ENCODE assay signal across 11 cellular contexts in the genomic region with DNA sequence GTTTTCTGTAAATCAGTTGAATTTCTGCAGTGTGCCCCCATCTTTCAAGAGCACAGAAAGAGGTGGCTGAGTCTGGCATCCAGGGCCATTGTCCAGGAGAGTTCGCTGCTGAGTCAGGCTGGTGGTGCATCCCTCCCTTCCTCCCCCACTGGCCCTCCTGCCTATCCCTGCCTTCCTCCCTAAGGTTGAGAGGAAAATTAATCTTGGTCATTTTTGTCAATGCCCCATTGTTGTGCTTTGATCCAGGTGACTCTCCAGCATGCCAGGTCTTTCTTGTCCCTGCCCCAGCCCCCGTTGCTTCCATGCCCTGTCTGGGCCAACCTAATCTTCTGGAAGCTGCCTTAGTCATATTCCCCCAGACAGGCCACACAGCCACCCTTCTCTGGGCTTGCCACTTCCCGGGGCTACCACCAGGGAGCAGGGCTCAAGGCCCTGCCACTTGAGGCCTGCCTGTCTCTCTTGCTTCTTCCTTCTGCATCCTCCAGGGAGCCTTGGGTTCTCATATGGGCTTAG. TPM values are rescaled to one million over a fixed set of nuclear protein-coding genes. Genes with fewer than 3 reads are reported as not detected.
DNase-seq lines count a peak whose midpoint lies in the region; ATAC-seq, FAIRE-seq and TF ChIP-seq lines count a peak whose summit lies in the region.
"Had no signal": no experiment of that assay in that cellular context is flagged by ENCODE, and none has a peak within 500 bp of the region (broad histone marks: within the 10 kb centered on the region; RNA-seq: fewer than 3 reads in every experiment).

No MANE protein-coding gene starts in this region.

- no peak; the same call in 1 of the 2 replicates for TF ChIP-seq CTCF in C4-2B (conservative IDR thresholded peaks at IDR 0.05)
- TF ChIP-seq CTCF in HCT116 (IDR thresholded peaks at IDR 0.05 in 2 of 3, conservative IDR thresholded peaks at IDR 0.05 in 1 of 3; ENCODE audit: borderline replicate concordance in 1 of 3, insufficient read depth in 1 of 3, low read depth in 2 of 3, low read length in 2 of 3) = peak; percentile 40 to 83 (median 81); a peak in 5 of 6 replicates
- peak; percentile 16 for TF ChIP-seq CTCF in kidney epithelial cell (IDR thresholded peaks at IDR 0.05; ENCODE audit: insufficient read depth, low read length, poor library complexity, severe bottlenecking)

- H3K27me3 ChIP-seq in HCT116 (ENCODE audit: insufficient read depth, low read length) (no peaks in the 10 kb centered on the region), kidney epithelial cell (ENCODE audit: control insufficient read depth, insufficient read depth, low read length) (peaks cover 2% of the 10 kb centered on the region)
- H3K27me3 ChIP-seq: sigmoid colon had no signal

- peak overlapping the region; percentile 57 for H3K9ac ChIP-seq in HCT116 (ENCODE audit: low read length)

- CTCF ChIA-PET in HCT116 (lab: Charles Lee) = interaction anchor here (0.7 to 21.6 kb wide), 6 partner anchors 14 to 270 kb away, joined by 3 to 203 read pairs (median 6); no protein-coding TSS in a partner anchor
- CTCF ChIA-PET in activated CD4-positive, alpha-beta memory T cell treated with anti-CD3 and anti-CD28 coated beads for 36 hours (lab: Charles Lee) = interaction anchor here (1.4 to 2.7 kb wide), 5 partner anchors 10 to 270 kb away, joined by 3 to 18 read pairs (median 4); no protein-coding TSS in a partner anchor

- no peak for TF ChIP-seq POLR2A in HCT116 (IDR thresholded peaks at IDR 0.05; ENCODE audit: borderline replicate concordance, extremely low read depth, insufficient read depth, insufficient read length)

- peak overlapping the region; percentile 71 for H3K4me2 ChIP-seq in HCT116 (ENCODE audit: low read length)

- POLR2A ChIA-PET in HCT116 (lab: Charles Lee) = interaction anchor here (1.4 kb wide), 1 partner anchor 138 kb away, joined by 3 read pairs; a partner anchor contains a TSS
- POLR2A ChIA-PET in activated CD4-positive, alpha-beta memory T cell treated with anti-CD3 and anti-CD28 coated beads for 36 hours (lab: Charles Lee) = no interaction called here

- ATAC-seq in HCT116 (peak; percentile 85), GM18511 (IDR thresholded peaks at IDR 0.05; ENCODE audit: unreplicated experiment) (no peak)

- FAIRE-seq in RCC 7860 (lab: Jason Lieb, UNC) = no peak

- peaks cover 6% of the 10 kb centered on the region for H3K4me1 Mint-ChIP-seq in activated CD4-positive, alpha-beta memory T cell treated with anti-CD3 and anti-CD28 coated beads for 36 hours (ENCODE audit: low read depth)

- peak overlapping the region in 1 of 2 experiments; percentile 34; a peak in 2 of 4 replicates for H3K4me3 ChIP-seq in HCT116 (replicated peaks in 1 of 2; ENCODE audit: low read depth in 1 of 2, low read length in 2 of 2)
- H3K4me3 ChIP-seq in kidney epithelial cell (ENCODE audit: low read depth, low read length) = no peak overlapping the region
- H3K4me3 ChIP-seq: sigmoid colon had no signal

- H3K79me2 ChIP-seq in HCT116 (ENCODE audit: insufficient read depth, low read length) = no peaks in the 10 kb centered on the region

- peaks cover 23 to 40% of the 10 kb centered on the region in 2 experiments for H3K4me1 ChIP-seq in HCT116 (ENCODE audit: control insufficient read depth in 1 of 2, insufficient read depth in 2 of 2, low read length in 2 of 2)
- H3K4me1 ChIP-seq: sigmoid colon had no signal

- H3K4me3 Mint-ChIP-seq in activated CD4-positive, alpha-beta memory T cell treated with anti-CD3 and anti-CD28 coated beads for 36 hours = no peak overlapping the region

- H3K27me3 Mint-ChIP-seq in activated CD4-positive, alpha-beta memory T cell treated with anti-CD3 and anti-CD28 coated beads for 36 hours = no peaks in the 10 kb centered on the region

- no TSS peak for BruUV-seq in HCT116 (replicated peaks; lab: Mats Ljungman, UMichigan)

- H3K27ac ChIP-seq in C4-2B (peak overlapping the region; percentile 9; the same call in 1 of the 2 replicates), HCT116 (ENCODE audit: low read depth, low read length) (peak overlapping the region; percentile 72)
- H3K27ac ChIP-seq: sigmoid colon had no signal

- H3K36me3 Mint-ChIP-seq in activated CD4-positive, alpha-beta memory T cell treated with anti-CD3 and anti-CD28 coated beads for 36 hours = no peaks in the 10 kb centered on the region

- no peaks in the 10 kb centered on the region for H3K36me3 ChIP-seq in HCT116 (ENCODE audit: control insufficient read depth in 1 of 2, insufficient read depth in 2 of 2, low read length in 2 of 2)
- no peaks in the 10 kb centered on the region for H3K36me3 ChIP-seq in kidney epithelial cell (ENCODE audit: control insufficient read depth, insufficient read depth, low read length)
- H3K36me3 ChIP-seq: sigmoid colon had no signal

- DNase-seq in HCT116 (ENCODE audit: low read depth, low spot score) (peak; percentile 85), kidney epithelial cell (ENCODE audit: low read depth) (no peak), RCC 7860 (ENCODE audit: low spot score) (no peak), middle frontal gyrus (ENCODE audit: extremely low spot score, low spot score) (no peak), NCI-H226 (no peak)
- DNase-seq in activated CD4-positive, alpha-beta memory T cell treated with anti-CD3 and anti-CD28 coated beads for 36 hours = peak; percentile 21
- DNase-seq: NCI-H1930, sigmoid colon had no signal

- H3K27ac Mint-ChIP-seq in activated CD4-positive, alpha-beta memory T cell treated with anti-CD3 and anti-CD28 coated beads for 36 hours = no peak overlapping the region
- H3K27ac Mint-ChIP-seq: activated T-helper 2 cell treated with anti-CD3 and anti-CD28 coated beads, Interferon-gamma antibody, Interleukin-2, Interleukin-4, amounts not matched to agents 10 μg/mL and 5 μg/mL and 100 μg/mL, durations not matched to agents 14 hours and 24 hours and 36 hours had no signal

- peak; percentile 42 for TF ChIP-seq RAD21 in HCT116 (IDR thresholded peaks at IDR 0.05; ENCODE audit: low read depth)

- no peaks in the 10 kb centered on the region for H3K9me2 ChIP-seq in HCT116 (ENCODE audit: insufficient read depth)

- H3K9me3 ChIP-seq in HCT116 (ENCODE audit: control insufficient read depth in 1 of 2, insufficient read depth in 1 of 2, low read depth in 1 of 2, low read length in 2 of 2) = no peaks in the 10 kb centered on the region
- H3K9me3 ChIP-seq: sigmoid colon had no signal

- no peaks in the 10 kb centered on the region for H4K20me1 ChIP-seq in HCT116 (ENCODE audit: insufficient read depth)

- no peaks in the 10 kb centered on the region for H3K9me3 Mint-ChIP-seq in activated CD4-positive, alpha-beta memory T cell treated with anti-CD3 and anti-CD28 coated beads for 36 hours
- H3K9me3 Mint-ChIP-seq: activated T-helper 2 cell treated with anti-CD3 and anti-CD28 coated beads, Interferon-gamma antibody, Interleukin-2, Interleukin-4, amounts not matched to agents 10 μg/mL and 5 μg/mL and 100 μg/mL, durations not matched to agents 14 hours and 24 hours and 36 hours had no signal

- RAD21 ChIA-PET in HCT116 (lab: Charles Lee; ENCODE audit: low non-redundant PET in 1 of 2, low total read pairs in 2 of 2, uncharacterized antibody in 2 of 2, unreplicated experiment in 2 of 2) = interaction anchor here (0.8 to 2.4 kb wide), 5 partner anchors 17 to 65 kb away, joined by 3 to 11 read pairs (median 3); no protein-coding TSS in a partner anchor

- H2AFZ ChIP-seq in HCT116 (ENCODE audit: low read depth, low read length, poor library complexity, severe bottlenecking) = peak overlapping the region; percentile 63

- intact Hi-C loops in HCT116 (cut with micrococcal nuclease) = loop anchor here (1.0 to 5.0 kb wide), 2 partner anchors 19 to 140 kb away; no protein-coding TSS in a partner anchor
- intact Hi-C loops in activated CD4-positive, alpha-beta memory T cell treated with anti-CD3 and anti-CD28 coated beads for 36 hours (cut with micrococcal nuclease) = no loop called here

TF ChIP-seq in HCT116, 20 proteins besides CTCF, POLR2A, EP300 and RAD21:
- TF ChIP-seq, protein P1, sequence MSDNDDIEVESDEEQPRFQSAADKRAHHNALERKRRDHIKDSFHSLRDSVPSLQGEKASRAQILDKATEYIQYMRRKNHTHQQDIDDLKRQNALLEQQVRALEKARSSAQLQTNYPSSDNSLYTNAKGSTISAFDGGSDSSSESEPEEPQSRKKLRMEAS (IDR thresholded peaks at IDR 0.05) = peak; percentile 54; the same call in 1 of the 2 replicates
- 0 out of 2 replicates have a peak, but pooled peaks have one; percentile 56 for TF ChIP-seq SRF (IDR thresholded peaks at IDR 0.05; ENCODE audit: low read depth)
- TF ChIP-seq SIN3A (IDR thresholded peaks at IDR 0.05; ENCODE audit: low read depth) = peak; percentile 38; the same call in 1 of the 2 replicates
- no peak for TF ChIP-seq EZH2phosphoT487 (IDR thresholded peaks at IDR 0.05; ENCODE audit: borderline replicate concordance)
- TF ChIP-seq YY1 (IDR thresholded peaks at IDR 0.05; ENCODE audit: extremely low read depth, insufficient replicate concordance, low read depth, low read length) = no peak
- TF ChIP-seq CBX3 (IDR thresholded peaks at IDR 0.05; ENCODE audit: low read depth) = peak; percentile 60; the same call in 1 of the 2 replicates
- peak; percentile 64; the same call in 1 of the 2 replicates for TF ChIP-seq FOSL1 (IDR thresholded peaks at IDR 0.05; ENCODE audit: low read depth)
- peak; percentile 58; the same call in 1 of the 2 replicates for TF ChIP-seq JUND (IDR thresholded peaks at IDR 0.05)

RNA-seq across cellular contexts. Expression of a gene that starts 26.6 kb away (rescaled TPM):
- total RNA-seq in HCT116 (2021; ENCODE audit: unreplicated experiment) (0.22 TPM), kidney epithelial cell (not detected in 2 replicates)
- 0.04 TPM in 2 replicates for polyA plus RNA-seq in HCT116 (2012)
- not detected for total RNA-seq in activated CD4-positive, alpha-beta memory T cell treated with anti-CD3 and anti-CD28 coated beads for 36 hours
- total RNA-seq: activated T-helper 2 cell treated with anti-CD3 and anti-CD28 coated beads, Interferon-gamma antibody, Interleukin-2, Interleukin-4, amounts not matched to agents 10 μg/mL and 5 μg/mL and 100 μg/mL, durations not matched to agents 14 hours and 24 hours and 36 hours had no signal

RNA-seq across cellular contexts. Expression of a gene that starts 41.5 kb away (rescaled TPM):
- not detected for total RNA-seq in HCT116 (2021; ENCODE audit: unreplicated experiment)
- not detected in 2 replicates for polyA plus RNA-seq in HCT116 (2012)
- not detected for total RNA-seq in activated CD4-positive, alpha-beta memory T cell treated with anti-CD3 and anti-CD28 coated beads for 36 hours
- not detected in 2 replicates for total RNA-seq in kidney epithelial cell
- total RNA-seq: activated T-helper 2 cell treated with anti-CD3 and anti-CD28 coated beads, Interferon-gamma antibody, Interleukin-2, Interleukin-4, amounts not matched to agents 10 μg/mL and 5 μg/mL and 100 μg/mL, durations not matched to agents 14 hours and 24 hours and 36 hours; sigmoid colon had no signal
- polyA plus RNA-seq: sigmoid colon had no signal

Comparison
In these comparisons a context has a peak if more than half of its experiments do, and no peak if none do; other contexts are left out.
1. DNase-seq: peak in HCT116 (single experiment) and activated CD4-positive, alpha-beta memory T cell treated with anti-CD3 and anti-CD28 coated beads for 36 hours (single experiment); none in kidney epithelial cell (single experiment), RCC 7860 (single experiment), middle frontal gyrus (single experiment) and NCI-H226 (single experiment).